ENCODE assay signal across 8 cellular contexts in the genomic region with DNA sequence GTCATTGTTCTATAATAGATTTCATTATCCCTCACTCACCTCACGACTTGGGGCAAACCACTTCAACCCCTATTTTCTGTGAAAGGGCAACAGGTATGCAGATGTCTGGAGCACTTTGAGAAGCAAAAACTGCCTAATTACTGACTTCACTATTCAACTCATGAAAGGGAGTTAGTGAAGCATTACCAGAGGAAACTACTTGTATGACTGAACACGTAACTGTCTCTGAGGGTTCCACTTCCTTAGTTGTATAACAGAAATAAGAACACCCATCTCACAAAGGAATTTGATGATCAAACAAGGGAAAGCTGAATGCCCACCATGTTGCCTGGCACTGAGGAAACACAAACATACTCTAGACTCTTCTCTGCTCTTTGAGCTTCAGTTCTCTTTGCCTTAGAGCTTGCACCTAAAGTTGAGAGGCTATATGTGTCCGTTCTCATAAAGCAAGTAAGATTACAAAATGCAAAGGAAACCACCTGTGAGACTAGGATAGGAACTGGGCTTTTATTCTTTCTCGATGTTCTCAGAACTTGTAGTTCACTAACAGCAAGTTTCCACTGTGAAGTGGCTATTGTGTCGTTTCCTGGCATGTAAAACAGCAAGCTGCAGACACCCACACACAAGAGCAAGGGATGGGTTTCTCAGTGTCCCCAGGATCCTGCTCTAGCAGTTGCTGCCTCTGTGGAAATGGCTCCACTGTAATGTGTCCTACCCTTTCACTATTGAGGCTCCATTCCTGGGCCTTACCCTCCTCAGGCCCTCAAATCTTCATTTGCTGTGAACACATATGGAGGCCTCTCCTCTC. TPM values are rescaled to one million over a fixed set of nuclear protein-coding genes. Genes with fewer than 3 reads are reported as not detected.
DNase-seq lines count a peak whose midpoint lies in the region; ATAC-seq and TF ChIP-seq lines count a peak whose summit lies in the region.

No MANE protein-coding gene starts in this region.

- H3K4me2 ChIP-seq in SU-DHL-6 (ENCODE audit: low read depth, low read length, poor library complexity, severe bottlenecking) = peak overlapping the region; percentile 94

- H3K27ac Mint-ChIP-seq in activated CD4-positive, alpha-beta T cell treated with anti-CD3 and anti-CD28 coated beads for 36 hours = peak overlapping the region; percentile 98
- peak overlapping the region; percentile 90 to 97 (median 95) for H3K27ac Mint-ChIP-seq in immature natural killer cell

- peaks cover 79% of the 10 kb centered on the region for H3K79me2 ChIP-seq in SU-DHL-6 (ENCODE audit: insufficient read depth, low read length)

- no peaks in the 10 kb centered on the region for H3K27me3 ChIP-seq in SU-DHL-6 (ENCODE audit: low read length)

- H4K20me1 ChIP-seq in SU-DHL-6 (ENCODE audit: low read depth, low read length) = peaks cover 25% of the 10 kb centered on the region

- peak; percentile 71 for DNase-seq in activated CD4-positive, alpha-beta T cell treated with anti-CD3 and anti-CD28 coated beads for 36 hours
- no peak for DNase-seq in activated CD4-positive, alpha-beta T cell treated with anti-CD3 and anti-CD28 coated beads for 1 hour
- DNase-seq in immature natural killer cell = peak; percentile 19 to 22 (median 21)
- no peak for DNase-seq in NCI-H2081 (lab: John Stamatoyannopoulos, UW)
- DNase-seq in NCI-H146 treated with DMSO at 0.1 percent for 48 hours (lab: John Stamatoyannopoulos, UW; ENCODE audit: unreplicated experiment) = no peak
- DNase-seq in GM19240 (ENCODE audit: insufficient read length, low spot score) = no peak

- H3K36me3 ChIP-seq in SU-DHL-6 (ENCODE audit: low read length) = peaks cover 22% of the 10 kb centered on the region

- H3K9me3 Mint-ChIP-seq in activated CD4-positive, alpha-beta T cell treated with anti-CD3 and anti-CD28 coated beads for 36 hours (ENCODE audit: low read depth) = no peaks in the 10 kb centered on the region
- no peaks in the 10 kb centered on the region for H3K9me3 Mint-ChIP-seq in immature natural killer cell

- H3F3A ChIP-seq in SU-DHL-6 (ENCODE audit: insufficient read depth) = peaks cover 56% of the 10 kb centered on the region

- peak overlapping the region; percentile 97 for H3K4me3 Mint-ChIP-seq in activated CD4-positive, alpha-beta T cell treated with anti-CD3 and anti-CD28 coated beads for 36 hours
- peak overlapping the region; percentile 90 to 98 (median 97) for H3K4me3 Mint-ChIP-seq in immature natural killer cell

- POLR2A ChIA-PET in activated CD4-positive, alpha-beta T cell treated with anti-CD3 and anti-CD28 coated beads for 36 hours (lab: Charles Lee) = interaction anchor here (0.5 to 1.7 kb wide), 6 partner anchors 13 to 334 kb away, joined by 3 to 13 read pairs (median 4); a partner anchor contains a TSS

- H3K36me3 Mint-ChIP-seq in activated CD4-positive, alpha-beta T cell treated with anti-CD3 and anti-CD28 coated beads for 36 hours (ENCODE audit: low read depth) = peaks cover 44% of the 10 kb centered on the region
- no peaks in the 10 kb centered on the region for H3K36me3 Mint-ChIP-seq in immature natural killer cell

- H3K9me2 ChIP-seq in SU-DHL-6 (replicated peaks; ENCODE audit: insufficient read depth, low read length) = no peaks in the 10 kb centered on the region

- H2AFZ ChIP-seq in SU-DHL-6 (ENCODE audit: low read depth, low read length, severe bottlenecking) = no peak overlapping the region

- peak overlapping the region; percentile 91 for H3K4me3 ChIP-seq in SU-DHL-6 (ENCODE audit: insufficient read depth, low read length, poor library complexity, severe bottlenecking)

- peak overlapping the region; percentile 88 for H3K9ac ChIP-seq in SU-DHL-6 (ENCODE audit: low read length)

- CTCF ChIA-PET in activated CD4-positive, alpha-beta T cell treated with anti-CD3 and anti-CD28 coated beads for 36 hours (lab: Charles Lee) = interaction anchor here (0.9 to 2.6 kb wide), 7 partner anchors 14 to 69 kb away, joined by 3 to 12 read pairs (median 4); a partner anchor contains a TSS

- H3K27me3 Mint-ChIP-seq in activated CD4-positive, alpha-beta T cell treated with anti-CD3 and anti-CD28 coated beads for 36 hours = peaks cover 3% of the 10 kb centered on the region
- H3K27me3 Mint-ChIP-seq in immature natural killer cell (ENCODE audit: low read depth in 3 of 3) = peaks cover 0 to 7% (median 2%) of the 10 kb centered on the region in 3 donors

- TF ChIP-seq CTCF in SU-DHL-6 (IDR thresholded peaks at IDR 0.05; ENCODE audit: insufficient read depth, low read length, poor library complexity, severe bottlenecking) = no peak

- no peaks in the 10 kb centered on the region for H3K9me3 ChIP-seq in SU-DHL-6 (ENCODE audit: insufficient read depth, low read length)

- peak; percentile 54 for ATAC-seq in activated CD4-positive, alpha-beta T cell treated with anti-CD3 and anti-CD28 coated beads for 36 hours
- peak; percentile 54 for ATAC-seq in HG02840 (IDR thresholded peaks at IDR 0.05; ENCODE audit: low FRiP score, unreplicated experiment)

- peaks cover 59% of the 10 kb centered on the region for H3K4me1 Mint-ChIP-seq in activated CD4-positive, alpha-beta T cell treated with anti-CD3 and anti-CD28 coated beads for 36 hours
- peaks cover 70 to 82% of the 10 kb centered on the region in 2 donors for H3K4me1 Mint-ChIP-seq in immature natural killer cell

- H3K27ac ChIP-seq in SU-DHL-6 (ENCODE audit: low read depth, low read length) = peak overlapping the region; percentile 93

- intact Hi-C loops in activated CD4-positive, alpha-beta T cell treated with anti-CD3 and anti-CD28 coated beads for 36 hours (cut with DNase I, micrococcal nuclease) = loop anchor here (1.0 to 5.0 kb wide), 3 partner anchors 13 to 285 kb away; no protein-coding TSS in a partner anchor

RNA-seq across cellular contexts. Expression of a gene that starts 2.6 kb away (rescaled TPM):
- 10 to 100 TPM; 44.1 to 46.9 TPM for total RNA-seq in activated CD4-positive, alpha-beta T cell treated with anti-CD3 and anti-CD28 coated beads for 36 hours
- 10 to 100 TPM; 35.2 to 47.7 (median 47.1) TPM for polyA plus RNA-seq in immature natural killer cell

Comparison
In these comparisons a context has a peak if more than half of its experiments do, and no peak if none do; other contexts are left out.
1. DNase-seq: peak in activated CD4-positive, alpha-beta T cell treated with anti-CD3 and anti-CD28 coated beads for 36 hours (single experiment) and immature natural killer cell (3 of 3); none in activated CD4-positive, alpha-beta T cell treated with anti-CD3 and anti-CD28 coated beads for 1 hour (single experiment), NCI-H2081 (0 of 2), NCI-H146 treated with DMSO at 0.1 percent for 48 hours (single experiment) and GM19240 (single experiment).